Comparison of ENCODE assay signal across 7 cellular contexts in genomic region chr3:34106879-34107278, GRCh38.
DNase-seq lines count a peak whose midpoint lies in the region; ATAC-seq and TF ChIP-seq lines count a peak whose summit lies in the region.

No MANE protein-coding gene starts in this region.

- no peaks in the 10 kb centered on the region for H3K4me1 Mint-ChIP-seq in activated CD8-positive, alpha-beta T cell treated with anti-CD3 and anti-CD28 coated beads for 36 hours (ENCODE audit: low read depth)
- H3K4me1 Mint-ChIP-seq in memory B cell: peaks cover 16% of the 10 kb centered on the region

- no peak overlapping the region for H2AFZ ChIP-seq in KMS-11 (ENCODE audit: low read depth)

- H3K4me3 Mint-ChIP-seq in activated CD8-positive, alpha-beta T cell treated with anti-CD3 and anti-CD28 coated beads for 36 hours: no peak overlapping the region
- H3K4me3 Mint-ChIP-seq in memory B cell: no peak overlapping the region

- POLR2A ChIA-PET in activated CD8-positive, alpha-beta T cell treated with anti-CD3 and anti-CD28 coated beads for 36 hours (lab: Charles Lee): interaction anchor here (0.6 kb wide), 1 partner anchor 142 kb away, joined by 3 read pairs; no protein-coding TSS in a partner anchor

- H3K4me1 ChIP-seq in KMS-11 (ENCODE audit: low read depth, poor library complexity, severe bottlenecking): no peaks in the 10 kb centered on the region

- H3K4me2 ChIP-seq in KMS-11: no peak overlapping the region

- H3K27ac Mint-ChIP-seq in activated CD8-positive, alpha-beta T cell treated with anti-CD3 and anti-CD28 coated beads for 36 hours: no peak overlapping the region
- H3K27ac Mint-ChIP-seq in memory B cell: no peak overlapping the region

- peaks cover under 1% of the 10 kb centered on the region for H3K9me3 Mint-ChIP-seq in activated CD8-positive, alpha-beta T cell treated with anti-CD3 and anti-CD28 coated beads for 36 hours
- no peaks in the 10 kb centered on the region for H3K9me3 Mint-ChIP-seq in memory B cell

- H3K36me3 Mint-ChIP-seq in activated CD8-positive, alpha-beta T cell treated with anti-CD3 and anti-CD28 coated beads for 36 hours (ENCODE audit: low read depth): no peaks in the 10 kb centered on the region
- no peaks in the 10 kb centered on the region for H3K36me3 Mint-ChIP-seq in memory B cell

- peak; percentile 32 for DNase-seq in GM10266 (ENCODE audit: extremely low spot score)
- DNase-seq in activated CD8-positive, alpha-beta T cell treated with anti-CD3 and anti-CD28 coated beads for 36 hours: peak; percentile 28
- DNase-seq in memory B cell (ENCODE audit: low spot score in 2 of 2): peak; percentile 6 to 16
- DNase-seq in activated gamma-delta T cell (lab: John Stamatoyannopoulos, UW): no peak

- H3K36me3 ChIP-seq in KMS-11 (ENCODE audit: insufficient read depth): no peaks in the 10 kb centered on the region

- H3K79me2 ChIP-seq in KMS-11 (ENCODE audit: insufficient read depth, low read depth): no peaks in the 10 kb centered on the region

- H3K27ac ChIP-seq in KMS-11: no peak overlapping the region

- CTCF ChIA-PET in activated CD8-positive, alpha-beta T cell treated with anti-CD3 and anti-CD28 coated beads for 36 hours (lab: Charles Lee): interaction anchor here (1.2 kb wide), 2 partner anchors 16 to 577 kb away, joined by 3 to 5 read pairs; no protein-coding TSS in a partner anchor

- no peaks in the 10 kb centered on the region for H4K20me1 ChIP-seq in KMS-11 (ENCODE audit: insufficient read depth)

- no peak overlapping the region for H3K4me3 ChIP-seq in KMS-11 (IDR thresholded peaks at IDR 0.05; ENCODE audit: insufficient read depth, low read depth, low read length)

- peaks cover 2% of the 10 kb centered on the region for H3K27me3 Mint-ChIP-seq in activated CD8-positive, alpha-beta T cell treated with anti-CD3 and anti-CD28 coated beads for 36 hours
- H3K27me3 Mint-ChIP-seq in memory B cell: peaks cover 4% of the 10 kb centered on the region

- intact Hi-C loops in activated CD8-positive, alpha-beta T cell treated with anti-CD3 and anti-CD28 coated beads for 36 hours (cut with micrococcal nuclease): no loop called here

- peak; percentile 28 for ATAC-seq in GM21423 (IDR thresholded peaks at IDR 0.05; ENCODE audit: unreplicated experiment)
- peak; percentile 42 for ATAC-seq in activated CD8-positive, alpha-beta T cell treated with anti-CD3 and anti-CD28 coated beads for 36 hours
- peak; percentile 54 for ATAC-seq in memory B cell (ENCODE audit: low read depth)
- ATAC-seq in GM18520 (IDR thresholded peaks at IDR 0.05; ENCODE audit: unreplicated experiment): no peak

- TF ChIP-seq CTCF in GM10266 (IDR thresholded peaks at IDR 0.05; ENCODE audit: control insufficient read depth, insufficient read depth, low read depth, missing control alignments): peak; percentile 61
- peak; percentile 50 for TF ChIP-seq CTCF in KMS-11 (conservative IDR thresholded peaks at IDR 0.05; ENCODE audit: low read depth, low read length)
- TF ChIP-seq CTCF in activated CD8-positive, alpha-beta T cell treated with anti-CD3 and anti-CD28 coated beads for 36 hours (IDR thresholded peaks at IDR 0.05): peak; percentile 53

- no peaks in the 10 kb centered on the region for H3K27me3 ChIP-seq in KMS-11 (ENCODE audit: insufficient read depth, low read depth)

- no peak overlapping the region for H3K9ac ChIP-seq in KMS-11
